Comparison of ENCODE assay signal across 7 cellular contexts in genomic region chr6:27772261-27773001, GRCh38.
A peak's percentile ranks its signal among the peaks of the same experiment; 100 is the strongest.
DNase-seq lines count a peak whose midpoint lies in the region; ATAC-seq and TF ChIP-seq lines count a peak whose summit lies in the region.

No MANE protein-coding gene starts in this region.

- no peaks in the 10 kb centered on the region for H3K4me1 ChIP-seq in ectodermal cell (ENCODE audit: control insufficient read depth, insufficient read depth, low read length)

- H3K27ac ChIP-seq in ectodermal cell (ENCODE audit: insufficient read depth, low read depth, low read length, poor library complexity, severe bottlenecking), result no peak overlapping the region

- DNase-seq in NCI-H524 treated with DMSO at 0.1 percent for 48 hours (lab: John Stamatoyannopoulos, UW) (peak; percentile 45), medulla oblongata (ENCODE audit: extremely low spot score) (peak; percentile 83)
- peak; percentile 81 to 83 for DNase-seq in activated CD4-positive, alpha-beta T cell treated with anti-CD3 and anti-CD28 coated beads, Interleukin-2, amount 50 U/mL, for 4 hours
- peak; percentile 75 for DNase-seq in stimulated activated CD8-positive, alpha-beta memory T cell treated with anti-CD3 and anti-CD28 coated beads, Interleukin-12 subunit alpha, Interleukin-12 subunit beta, amount 100 ng/mL, for 1 hour (ENCODE audit: low read depth)

- peak overlapping the region; percentile 11 for H3K4me3 ChIP-seq in ectodermal cell (ENCODE audit: insufficient read depth, low read depth, low read length)

- ATAC-seq in GM18505 (IDR thresholded peaks at IDR 0.05; ENCODE audit: unreplicated experiment) (peak; percentile 81), HG03354 (IDR thresholded peaks at IDR 0.05; ENCODE audit: poor library complexity, severe bottlenecking, unreplicated experiment) (peak; percentile 76)

- TF ChIP-seq POLR2A in GM18505 (IDR thresholded peaks at IDR 0.05; ENCODE audit: borderline replicate concordance, extremely low read depth, insufficient read depth, insufficient read length), result no peak

- H3K36me3 ChIP-seq in ectodermal cell (ENCODE audit: control insufficient read depth, insufficient read depth, low read length), result no peaks in the 10 kb centered on the region

- H3K9me3 ChIP-seq in ectodermal cell (ENCODE audit: control insufficient read depth, low read length), result no peaks in the 10 kb centered on the region

- 9 to 10% methylated on average over 33 of the region's 33 CpGs for WGBS in ectodermal cell, 2 experiments

- peaks cover 47% of the 10 kb centered on the region for H3K27me3 ChIP-seq in ectodermal cell (ENCODE audit: control insufficient read depth, insufficient read depth, low read length, poor library complexity, severe bottlenecking)
